21 cellular contexts compared by ENCODE assay signal in the genomic region with DNA sequence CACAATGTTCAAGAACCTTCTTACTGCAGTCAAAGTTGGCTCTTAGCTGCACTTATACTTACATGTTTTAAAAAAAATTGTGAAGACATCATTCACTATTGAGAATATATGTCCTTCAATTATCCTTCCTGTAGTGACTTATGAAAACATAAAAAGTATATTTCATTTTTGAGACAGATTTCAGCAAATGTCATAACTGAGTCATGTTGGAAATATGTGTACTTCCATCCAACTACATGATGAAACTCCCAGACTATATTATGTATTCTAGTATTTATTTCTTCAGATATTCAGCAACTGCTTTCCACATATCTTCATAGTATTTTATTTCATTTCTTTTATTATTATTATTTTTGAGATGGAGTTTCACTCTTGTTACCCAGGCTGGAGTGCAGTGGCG.
DNase-seq lines count a peak whose midpoint lies in the region; ATAC-seq, FAIRE-seq and TF ChIP-seq lines count a peak whose summit lies in the region.
"Had no signal": no experiment of that assay in that cellular context is flagged by ENCODE, and none has a peak within 500 bp of the region (broad histone marks: within the 10 kb centered on the region; RNA-seq: fewer than 3 reads in every experiment).

No MANE protein-coding gene starts in this region.

- CTCF ChIA-PET in AG04450 (lab: Charles Lee) = no interaction called here

- H3K9me3 Mint-ChIP-seq in activated T-helper 1 cell treated with anti-CD3 and anti-CD28 coated beads, Interleukin-12 subunit alpha, Interleukin-12 subunit beta, Interleukin-2, Interleukin-4 antibody, amounts not matched to agents 30 ng/mL and 10 ng/mL and 1 ng/mL, durations not matched to agents 14 hours and 24 hours and 36 hours = no peaks in the 10 kb centered on the region

- no peak overlapping the region for H3K27ac Mint-ChIP-seq in activated T-helper 1 cell treated with anti-CD3 and anti-CD28 coated beads, Interleukin-12 subunit alpha, Interleukin-12 subunit beta, Interleukin-2, Interleukin-4 antibody, amounts not matched to agents 30 ng/mL and 10 ng/mL and 1 ng/mL, durations not matched to agents 14 hours and 24 hours and 36 hours

- intact Hi-C loops in upper lobe of right lung (cut with DNase I) = no loop called here
- intact Hi-C loops in activated T-helper 1 cell treated with anti-CD3 and anti-CD28 coated beads, Interleukin-12 subunit alpha, Interleukin-12 subunit beta, Interleukin-2, Interleukin-4 antibody, amounts not matched to agents 30 ng/mL and 10 ng/mL and 1 ng/mL, durations not matched to agents 14 hours and 24 hours and 36 hours (cut with micrococcal nuclease) = no loop called here

- no peaks in the 10 kb centered on the region for H3K4me1 Mint-ChIP-seq in activated T-helper 1 cell treated with anti-CD3 and anti-CD28 coated beads, Interleukin-12 subunit alpha, Interleukin-12 subunit beta, Interleukin-2, Interleukin-4 antibody, amounts not matched to agents 30 ng/mL and 10 ng/mL and 1 ng/mL, durations not matched to agents 14 hours and 24 hours and 36 hours (ENCODE audit: low read depth)

- no peak overlapping the region for H3K4me3 Mint-ChIP-seq in activated T-helper 1 cell treated with anti-CD3 and anti-CD28 coated beads, Interleukin-12 subunit alpha, Interleukin-12 subunit beta, Interleukin-2, Interleukin-4 antibody, amounts not matched to agents 30 ng/mL and 10 ng/mL and 1 ng/mL, durations not matched to agents 14 hours and 24 hours and 36 hours

- H3K4me1 ChIP-seq in upper lobe of right lung = no peaks in the 10 kb centered on the region
- H3K4me1 ChIP-seq: left lung had no signal

- H3K27me3 Mint-ChIP-seq in activated T-helper 1 cell treated with anti-CD3 and anti-CD28 coated beads, Interleukin-12 subunit alpha, Interleukin-12 subunit beta, Interleukin-2, Interleukin-4 antibody, amounts not matched to agents 30 ng/mL and 10 ng/mL and 1 ng/mL, durations not matched to agents 14 hours and 24 hours and 36 hours (ENCODE audit: insufficient read depth) = peaks cover 5% of the 10 kb centered on the region

- DNase-seq in AG04450 (ENCODE audit: low read depth, low spot score) = no peak
- DNase-seq in LHCN-M2 (ENCODE audit: low read depth) = peak; percentile 85
- peak; percentile 69 to 90 for DNase-seq in cardiac fibroblast (ENCODE audit: low read depth in 2 of 2)
- DNase-seq in iris pigment epithelial cell (ENCODE audit: low read depth) = peak; percentile 81
- DNase-seq in upper lobe of right lung = no peak
- DNase-seq in activated T-helper 1 cell treated with anti-CD3 and anti-CD28 coated beads, Interleukin-12 subunit alpha, Interleukin-12 subunit beta, Interleukin-2, Interleukin-4 antibody, amounts not matched to agents 30 ng/mL and 10 ng/mL and 1 ng/mL, durations not matched to agents 14 hours and 24 hours and 36 hours (ENCODE audit: low spot score) = no peak
- DNase-seq in frontal cortex (ENCODE audit: low spot score in 2 of 2) = no peak
- DNase-seq: activated CD4-positive, alpha-beta T cell treated with anti-CD3 and anti-CD28 coated beads for 1 hour; activated effector memory CD4-positive, alpha-beta T cell treated with Interleukin-2 at 50 U/mL for 16 hours; amniotic stem cell; cerebellar nuclear complex; left lung; NCI-H1092 treated with DMSO at 0.1 percent for 48 hours; NCI-H2107; NCI-H526; nucleus accumbens; sigmoid colon; T-helper 9 cell had no signal

- H3K27ac ChIP-seq in AG04450 (ENCODE audit: low read depth, low read length) = peak overlapping the region; percentile 81
- H3K27ac ChIP-seq in upper lobe of right lung = no peak overlapping the region
- H3K27ac ChIP-seq: SJCRH30 had no signal

- TF ChIP-seq CTCF in AG04450 (IDR thresholded peaks at IDR 0.05; ENCODE audit: low read depth, low read length) = no peak
- TF ChIP-seq CTCF in cardiac fibroblast (IDR thresholded peaks at IDR 0.05; ENCODE audit: low read depth, low read length) = no peak
- TF ChIP-seq CTCF in upper lobe of right lung (IDR thresholded peaks at IDR 0.05) = no peak

- H3K27me3 ChIP-seq in AG04450 (ENCODE audit: control insufficient read depth, insufficient read depth, low read length) (no peaks in the 10 kb centered on the region), upper lobe of right lung (no peaks in the 10 kb centered on the region)
- H3K27me3 ChIP-seq: left lung, sigmoid colon, SJCRH30 had no signal

- no peak overlapping the region for H3K4me3 ChIP-seq in AG04450 (ENCODE audit: low read depth, low read length)
- no peak overlapping the region for H3K4me3 ChIP-seq in cardiac fibroblast (replicated peaks in 1 of 2; ENCODE audit: low read depth in 2 of 2, low read length in 2 of 2)
- H3K4me3 ChIP-seq in upper lobe of right lung = no peak overlapping the region
- H3K4me3 ChIP-seq: left lung, sigmoid colon, SJCRH30 had no signal

- no peaks in the 10 kb centered on the region for H3K36me3 Mint-ChIP-seq in activated T-helper 1 cell treated with anti-CD3 and anti-CD28 coated beads, Interleukin-12 subunit alpha, Interleukin-12 subunit beta, Interleukin-2, Interleukin-4 antibody, amounts not matched to agents 30 ng/mL and 10 ng/mL and 1 ng/mL, durations not matched to agents 14 hours and 24 hours and 36 hours (ENCODE audit: low read depth)

- ATAC-seq in upper lobe of right lung = no peak
- ATAC-seq in HG03342 (IDR thresholded peaks at IDR 0.05; ENCODE audit: unreplicated experiment) = no peak
- ATAC-seq: left lung had no signal

- H3K9me3 ChIP-seq in AG04450 (ENCODE audit: control insufficient read depth, insufficient read depth, low read length) (peaks cover 11% of the 10 kb centered on the region), upper lobe of right lung (no peaks in the 10 kb centered on the region)
- H3K9me3 ChIP-seq: left lung, sigmoid colon, SJCRH30 had no signal

- H3K36me3 ChIP-seq in upper lobe of right lung = no peaks in the 10 kb centered on the region
- H3K36me3 ChIP-seq: left lung, sigmoid colon, SJCRH30 had no signal

- POLR2A ChIA-PET in AG04450 (lab: Yijun Ruan, JAX) = interaction anchor here (0.6 kb wide), 1 partner anchor 39 kb away, joined by 4 read pairs; no protein-coding TSS in a partner anchor

- FAIRE-seq in frontal cortex (lab: Jason Lieb, UNC) = no peak
- FAIRE-seq: GM19239 had no signal

Comparison
In these comparisons a context has a peak if more than half of its experiments do, and no peak if none do; other contexts are left out.
1. DNase-seq: peak in LHCN-M2 (single experiment), cardiac fibroblast (2 of 2) and iris pigment epithelial cell (single experiment); none in AG04450 (single experiment), upper lobe of right lung (single experiment), activated T-helper 1 cell treated with anti-CD3 and anti-CD28 coated beads, Interleukin-12 subunit alpha, Interleukin-12 subunit beta, Interleukin-2, Interleukin-4 antibody, amounts not matched to agents 30 ng/mL and 10 ng/mL and 1 ng/mL, durations not matched to agents 14 hours and 24 hours and 36 hours (single experiment) and frontal cortex (0 of 2).